ENCODE assay signal across 13 cellular contexts in genomic region chr2:8412082-8412481, GRCh38.
DNase-seq lines count a peak whose midpoint lies in the region; ATAC-seq and TF ChIP-seq lines count a peak whose summit lies in the region.
"Had no signal": no experiment of that assay in that cellular context is flagged by ENCODE, and none has a peak within 500 bp of the region (broad histone marks: within the 10 kb centered on the region; RNA-seq: fewer than 3 reads in every experiment).

No MANE protein-coding gene starts in this region.

- H3K9me3 ChIP-seq in colonic mucosa (no peaks in the 10 kb centered on the region), right lobe of liver (no peaks in the 10 kb centered on the region), upper lobe of right lung (no peaks in the 10 kb centered on the region), Karpas-422 (ENCODE audit: low read length) (no peaks in the 10 kb centered on the region)

- H2AFZ ChIP-seq in Karpas-422 (ENCODE audit: low read length): no peak overlapping the region

- intact Hi-C loops in colonic mucosa (cut with DNase I) (no loop called here), right lobe of liver (cut with DNase I) (loop anchor here in 1 of 2 donors (10.0 kb wide), 1 partner anchor 273 kb away; the partner anchor contains the start of gene ID2), upper lobe of right lung (cut with DNase I) (no loop called here)

- H3K4me2 ChIP-seq in Karpas-422 (ENCODE audit: low read depth, low read length, poor library complexity, severe bottlenecking): no peak overlapping the region

- H3K36me3 ChIP-seq in colonic mucosa (no peaks in the 10 kb centered on the region), right lobe of liver (no peaks in the 10 kb centered on the region), upper lobe of right lung (no peaks in the 10 kb centered on the region), Karpas-422 (ENCODE audit: insufficient read depth, low read length) (no peaks in the 10 kb centered on the region)

- no peaks in the 10 kb centered on the region for H3K4me1 ChIP-seq in colonic mucosa
- H3K4me1 ChIP-seq in right lobe of liver: peaks cover 0 to 69% (median 33%) of the 10 kb centered on the region in 4 donors
- peaks cover 17% of the 10 kb centered on the region for H3K4me1 ChIP-seq in upper lobe of right lung
- peaks cover 7% of the 10 kb centered on the region for H3K4me1 ChIP-seq in Karpas-422 (ENCODE audit: low read length)

- TF ChIP-seq POLR2A in right lobe of liver (IDR thresholded peaks at IDR 0.05): peak; percentile 40

- H3K27me3 ChIP-seq in colonic mucosa (no peaks in the 10 kb centered on the region), right lobe of liver (no peaks in the 10 kb centered on the region), upper lobe of right lung (no peaks in the 10 kb centered on the region), Karpas-422 (ENCODE audit: low read length) (no peaks in the 10 kb centered on the region)

- peak overlapping the region; percentile 64 for H3K27ac ChIP-seq in colonic mucosa
- H3K27ac ChIP-seq in right lobe of liver: peak overlapping the region; percentile 81 to 96 (median 92)
- peak overlapping the region; percentile 4 for H3K27ac ChIP-seq in upper lobe of right lung
- no peak overlapping the region for H3K27ac ChIP-seq in Karpas-422 (ENCODE audit: low read length)
- H3K27ac ChIP-seq: 22Rv1 had no signal

- ATAC-seq in right lobe of liver: peak; percentile 47 to 66 (median 55)
- no peak for ATAC-seq in upper lobe of right lung
- no peak for ATAC-seq in HG03378 (IDR thresholded peaks at IDR 0.05; ENCODE audit: unreplicated experiment)

- H3K9ac ChIP-seq in colonic mucosa (ENCODE audit: low read depth in 2 of 2, low read length in 2 of 2): peak overlapping the region in 1 of 2 donors; percentile 62
- no peak overlapping the region for H3K9ac ChIP-seq in Karpas-422 (ENCODE audit: low read length)

- DNase-seq in DMS 273 (lab: John Stamatoyannopoulos, UW; ENCODE audit: unreplicated experiment) (peak; percentile 15), DMS 273 treated with DMSO at 0.1 percent for 48 hours (lab: John Stamatoyannopoulos, UW) (no peak), colonic mucosa (peak; percentile 90), right lobe of liver (peak in 1 of 3 donors; percentile 88), upper lobe of right lung (no peak), putamen (ENCODE audit: low spot score) (no peak), Karpas-422 (no peak)
- DNase-seq: activated naive CD4-positive, alpha-beta T cell treated with anti-CD3 and anti-CD28 coated beads, Interleukin-2, amount 50 U/mL, for 16 hours; H9; NCI-H2081 had no signal

- 21% methylated on average over 8 of the region's 9 CpGs for WGBS in right lobe of liver (ENCODE audit: insufficient coverage, low coverage, low lambda C conversion rate, missing lambda C conversion rate)

- no peaks in the 10 kb centered on the region for H3K79me2 ChIP-seq in Karpas-422 (ENCODE audit: low read length)

- H3K4me3 ChIP-seq in colonic mucosa (no peak overlapping the region), right lobe of liver (peak overlapping the region in 1 of 3 donors; percentile 4), upper lobe of right lung (no peak overlapping the region), Karpas-422 (ENCODE audit: low read length) (no peak overlapping the region)
- H3K4me3 ChIP-seq: coronary artery had no signal

- H3K9me2 ChIP-seq in Karpas-422 (replicated peaks; ENCODE audit: insufficient read depth, low read length): no peaks in the 10 kb centered on the region

- no peaks in the 10 kb centered on the region for H4K20me1 ChIP-seq in Karpas-422 (ENCODE audit: insufficient read depth, low read depth, low read length)

- TF ChIP-seq CTCF in colonic mucosa (IDR thresholded peaks at IDR 0.05) (no peak), right lobe of liver (IDR thresholded peaks at IDR 0.05) (no peak), upper lobe of right lung (IDR thresholded peaks at IDR 0.05) (no peak)

Comparison
In these comparisons a context has a peak if more than half of its experiments do, and no peak if none do; other contexts are left out.
1. DNase-seq: peak in DMS 273 (single experiment) and colonic mucosa (single experiment); none in DMS 273 treated with DMSO at 0.1 percent for 48 hours (single experiment), upper lobe of right lung (single experiment), putamen (single experiment) and Karpas-422 (single experiment).
2. ATAC-seq: peak in right lobe of liver (4 of 4); none in upper lobe of right lung (single experiment) and HG03378 (single experiment).